19 cellular contexts compared by ENCODE assay signal in genomic region chr7:123360631-123361030, GRCh38.
A peak's percentile ranks its signal among the peaks of the same experiment; 100 is the strongest.
DNase-seq lines count a peak whose midpoint lies in the region; ATAC-seq and TF ChIP-seq lines count a peak whose summit lies in the region.
"Had no signal": no experiment of that assay in that cellular context is flagged by ENCODE, and none has a peak within 500 bp of the region (broad histone marks: within the 10 kb centered on the region; RNA-seq: fewer than 3 reads in every experiment).

No MANE protein-coding gene starts in this region.

- BruUV-seq in OCI-LY7 (replicated peaks; lab: Mats Ljungman, UMichigan) = no TSS peak

- H3K4me1 ChIP-seq in BE2C = peaks cover 28% of the 10 kb centered on the region
- H3K4me1 ChIP-seq in SK-N-SH (ENCODE audit: control insufficient read depth in 1 of 2, insufficient read depth in 2 of 2, low read depth in 1 of 2, low read length in 1 of 2) = peaks cover 0 to 30% of the 10 kb centered on the region in 2 experiments; a peak in 2 of 4 replicates
- no peaks in the 10 kb centered on the region for H3K4me1 ChIP-seq in OCI-LY7 (ENCODE audit: insufficient read depth, low read length, poor library complexity, severe bottlenecking)
- H3K4me1 ChIP-seq: A549 had no signal

- 2% methylated on average over 2 of the region's 2 CpGs for WGBS in SK-N-SH (ENCODE audit: low lambda C conversion rate)

- H3K4me2 ChIP-seq in SK-N-SH = no peak overlapping the region
- no peak overlapping the region for H3K4me2 ChIP-seq in OCI-LY7 (ENCODE audit: low read length)
- H3K4me2 ChIP-seq: A549, BLaER1 had no signal

- H3K9me2 ChIP-seq in SK-N-SH (no peaks in the 10 kb centered on the region), OCI-LY7 (ENCODE audit: insufficient read depth, low read length) (no peaks in the 10 kb centered on the region)

- intact Hi-C loops in OCI-LY7 (cut with micrococcal nuclease; ENCODE audit: unreplicated experiment) = no loop called here

- no peak for ATAC-seq in HG03097 (IDR thresholded peaks at IDR 0.05; ENCODE audit: low FRiP score, unreplicated experiment)
- no peak for ATAC-seq in GM18861 (IDR thresholded peaks at IDR 0.05; ENCODE audit: unreplicated experiment)
- ATAC-seq: A549 had no signal

- H3K79me2 ChIP-seq in SK-N-SH (ENCODE audit: insufficient read depth) = no peaks in the 10 kb centered on the region
- H3K79me2 ChIP-seq in OCI-LY7 (ENCODE audit: insufficient read depth, low read depth, low read length) = no peaks in the 10 kb centered on the region

- H2AFZ ChIP-seq in SK-N-SH (ENCODE audit: low read depth) (0 out of 2 replicates have a peak overlapping the region, but pooled peaks have one; percentile 27), OCI-LY7 (ENCODE audit: low read length) (no peak overlapping the region)

- H4K20me1 ChIP-seq in SK-N-SH (ENCODE audit: insufficient read depth) (no peaks in the 10 kb centered on the region), OCI-LY7 (ENCODE audit: insufficient read depth, low read length) (no peaks in the 10 kb centered on the region)
- H4K20me1 ChIP-seq: BLaER1 had no signal

- no peak for TF ChIP-seq CTCF in BE2C (IDR thresholded peaks at IDR 0.05; ENCODE audit: low read depth, low read length)
- no peak for TF ChIP-seq CTCF in SK-N-SH (IDR thresholded peaks at IDR 0.05)
- TF ChIP-seq CTCF in OCI-LY7 (conservative IDR thresholded peaks at IDR 0.05; ENCODE audit: low read length) = no peak

- DNase-seq in NCI-H1105 treated with DMSO at 0.1 percent for 48 hours (lab: John Stamatoyannopoulos, UW) (peak; percentile 4), NCI-H1105 (lab: John Stamatoyannopoulos, UW) (no peak), BE2C (no peak), SK-N-DZ (ENCODE audit: low spot score) (peak; percentile 35), SK-N-SH (peak; percentile 62), OCI-LY7 (ENCODE audit: low spot score) (no peak)
- DNase-seq: AML-193; C1 segment of cervical spinal cord; CD4-positive, alpha-beta memory T cell; CD4-positive, CD25-positive, alpha-beta regulatory T cell; CD8-positive, alpha-beta memory T cell; COR-L47; DMS79 treated with DMSO at 0.1 percent for 48 hours; GF-D8 had no signal

- CTCF ChIA-PET in SK-N-SH (lab: Yijun Ruan, JAX) (interaction anchor here (0.7 to 4.4 kb wide), 5 partner anchors 9 to 207 kb away, joined by 3 to 25 read pairs (median 7); no protein-coding TSS in a partner anchor), OCI-LY7 (lab: Charles Lee; ENCODE audit: unreplicated experiment) (no interaction called here)

- H3K4me3 ChIP-seq in BE2C (ENCODE audit: low read depth, low read length) = peak overlapping the region; percentile 8; the same call in 1 of the 2 replicates
- H3K4me3 ChIP-seq in SK-N-SH (ENCODE audit: low read depth in 2 of 2, low read length in 1 of 2) = no peak overlapping the region
- H3K4me3 ChIP-seq in OCI-LY7 (ENCODE audit: low read depth, low read length, poor library complexity, severe bottlenecking) = no peak overlapping the region
- H3K4me3 ChIP-seq: A549, BLaER1 had no signal

- H3K27me3 ChIP-seq in BE2C (no peaks in the 10 kb centered on the region), SK-N-SH (ENCODE audit: insufficient read depth) (no peaks in the 10 kb centered on the region)
- H3K27me3 ChIP-seq: BLaER1 had no signal

- no peaks in the 10 kb centered on the region for H3F3A ChIP-seq in SK-N-SH (replicated peaks; ENCODE audit: insufficient read depth)

- H3K9me3 ChIP-seq in BE2C = no peaks in the 10 kb centered on the region
- no peaks in the 10 kb centered on the region for H3K9me3 ChIP-seq in SK-N-SH
- H3K9me3 ChIP-seq in OCI-LY7 (ENCODE audit: low read length) = no peaks in the 10 kb centered on the region
- H3K9me3 ChIP-seq: A549, BLaER1 had no signal

- no peaks in the 10 kb centered on the region for H3K36me3 ChIP-seq in BE2C
- no peaks in the 10 kb centered on the region for H3K36me3 ChIP-seq in SK-N-SH (replicated peaks in 1 of 2; ENCODE audit: control insufficient read depth in 1 of 2, insufficient read depth in 2 of 2, low read length in 1 of 2)
- H3K36me3 ChIP-seq in OCI-LY7 (ENCODE audit: insufficient read depth, low read length) = no peaks in the 10 kb centered on the region
- H3K36me3 ChIP-seq: BLaER1 had no signal

- peak; percentile 29; the same call in 1 of the 2 replicates for TF ChIP-seq RAD21 in SK-N-SH (IDR thresholded peaks at IDR 0.05; ENCODE audit: low read length)

- POLR2A ChIA-PET in SK-N-SH (lab: Yijun Ruan, JAX) = no interaction called here
- POLR2A ChIA-PET in OCI-LY7 (lab: Charles Lee) = no interaction called here

- no peak overlapping the region for H3K9ac ChIP-seq in SK-N-SH
- H3K9ac ChIP-seq: BLaER1 had no signal

- peak in 1 of 2 experiments; percentile 97; a peak in 2 of 4 replicates for TF ChIP-seq EP300 in SK-N-SH (IDR thresholded peaks at IDR 0.05; ENCODE audit: borderline replicate concordance in 1 of 2, low read depth in 1 of 2, low read length in 1 of 2)

- peak overlapping the region in 1 of 2 experiments; percentile 72; a peak in 1 of 4 replicates for H3K27ac ChIP-seq in SK-N-SH (ENCODE audit: low read depth in 2 of 2, low read length in 1 of 2)
- no peak overlapping the region for H3K27ac ChIP-seq in OCI-LY7 (ENCODE audit: low read depth, low read length, poor library complexity, severe bottlenecking)
- H3K27ac ChIP-seq: 22Rv1, A549, BLaER1 had no signal

TF ChIP-seq in SK-N-SH, 30 proteins besides CTCF, POLR2A, EP300 and RAD21 (continues in another document):
- TF ChIP-seq REST (IDR thresholded peaks at IDR 0.05; ENCODE audit: low read depth, low read length) = no peak
- peak; percentile 90 for TF ChIP-seq GATA2 (CRISPR knock-in tag; IDR thresholded peaks at IDR 0.05)
- TF ChIP-seq POLR2AphosphoS5 (IDR thresholded peaks at IDR 0.05; ENCODE audit: low read depth, low read length) = no peak
- TF ChIP-seq TEAD4 (IDR thresholded peaks at IDR 0.05; ENCODE audit: borderline replicate concordance, insufficient read depth) = peak; percentile 66; the same call in 1 of the 2 replicates
- TF ChIP-seq JUND (IDR thresholded peaks at IDR 0.05) = no peak
- no peak for TF ChIP-seq PBX3 (IDR thresholded peaks at IDR 0.05)
- TF ChIP-seq CHD2 (IDR thresholded peaks at IDR 0.05; ENCODE audit: low read length, partially characterized antibody) = peak; percentile 87
- TF ChIP-seq MAX (IDR thresholded peaks at IDR 0.05; ENCODE audit: low read depth) = no peak
- peak; percentile 72 for TF ChIP-seq TCF12 (IDR thresholded peaks at IDR 0.05)
- no peak for TF ChIP-seq GABPA (IDR thresholded peaks at IDR 0.05; ENCODE audit: low read depth)
- TF ChIP-seq RCOR1 (IDR thresholded peaks at IDR 0.05; ENCODE audit: low read length) = peak; percentile 95
- TF ChIP-seq YY1 (IDR thresholded peaks at IDR 0.05; ENCODE audit: low read depth) = no peak
- TF ChIP-seq FOSL2 (IDR thresholded peaks at IDR 0.05; ENCODE audit: borderline replicate concordance, low read depth) = no peak
- no peak for TF ChIP-seq FOXM1 (IDR thresholded peaks at IDR 0.05; ENCODE audit: low read depth)

Comparison
In these comparisons a context has a peak if more than half of its experiments do, and no peak if none do; other contexts are left out.
1. DNase-seq: peak in NCI-H1105 treated with DMSO at 0.1 percent for 48 hours (single experiment), SK-N-DZ (single experiment) and SK-N-SH (single experiment); none in NCI-H1105 (single experiment), BE2C (single experiment) and OCI-LY7 (single experiment).